ENCODE assay signal across 8 cellular contexts in genomic region chr20:8018928-8019177, GRCh38. TPM values are rescaled to one million over a fixed set of nuclear protein-coding genes. Genes with fewer than 3 reads are reported as not detected.
A peak's percentile ranks its signal among the peaks of the same experiment; 100 is the strongest.
DNase-seq lines count a peak whose midpoint lies in the region; ATAC-seq, FAIRE-seq and TF ChIP-seq lines count a peak whose summit lies in the region.

No MANE protein-coding gene starts in this region.

- peak overlapping the region; percentile 87 to 96 (median 92) for H3K4me3 ChIP-seq in Peyer's patch
- peak overlapping the region; percentile 76 to 88 (median 82) for H3K4me3 ChIP-seq in endothelial cell of umbilical vein (replicated peaks in 1 of 3; ENCODE audit: insufficient read depth in 1 of 3, low read depth in 1 of 3, low read length in 3 of 3)
- H3K4me3 ChIP-seq in neural cell (ENCODE audit: low read length) = peak overlapping the region; percentile 84

- H3K9ac ChIP-seq in endothelial cell of umbilical vein (replicated peaks; ENCODE audit: extremely low read depth, insufficient read depth, low read length) = peak overlapping the region; percentile 83
- H3K9ac ChIP-seq in neural cell (ENCODE audit: low read length) = peak overlapping the region; percentile 95

- no peaks in the 10 kb centered on the region for H3K36me3 ChIP-seq in Peyer's patch
- H3K36me3 ChIP-seq in endothelial cell of umbilical vein (ENCODE audit: control insufficient read depth in 2 of 2, extremely low read depth in 1 of 2, insufficient read depth in 2 of 2, low read length in 2 of 2) = no peaks in the 10 kb centered on the region
- H3K36me3 ChIP-seq in neural cell (ENCODE audit: insufficient read depth, low read length) = no peaks in the 10 kb centered on the region

- H3K27me3 ChIP-seq in Peyer's patch (no peaks in the 10 kb centered on the region), endothelial cell of umbilical vein (ENCODE audit: control insufficient read depth in 2 of 2, insufficient read depth in 2 of 2, low read length in 2 of 2) (no peaks in the 10 kb centered on the region), neural cell (ENCODE audit: insufficient read depth, low read depth, low read length) (no peaks in the 10 kb centered on the region)

- peak; percentile 8 for ATAC-seq in GM19463 (IDR thresholded peaks at IDR 0.05; ENCODE audit: unreplicated experiment)
- ATAC-seq in HG03469 (IDR thresholded peaks at IDR 0.05; ENCODE audit: unreplicated experiment) = peak; percentile 16

- TF ChIP-seq EP300 in neural cell (conservative IDR thresholded peaks at IDR 0.05; ENCODE audit: poor library complexity, severe bottlenecking) = no peak

- POLR2A ChIA-PET in endothelial cell of umbilical vein (lab: Charles Lee) = no interaction called here

- H2AFZ ChIP-seq in endothelial cell of umbilical vein (ENCODE audit: low read depth, low read length) = peak overlapping the region; percentile 96
- peak overlapping the region; percentile 74 for H2AFZ ChIP-seq in neural cell (ENCODE audit: low read depth, low read length)

- FAIRE-seq in endothelial cell of umbilical vein (lab: Jason Lieb, UNC) = no peak

- TF ChIP-seq CTCF in Peyer's patch (IDR thresholded peaks at IDR 0.05) (peak in 4 of 6 experiments; percentile 20 to 51 (median 32)), endothelial cell of umbilical vein (IDR thresholded peaks at IDR 0.05; ENCODE audit: extremely low read depth in 1 of 2, insufficient read depth in 1 of 2, low read depth in 1 of 2, low read length in 2 of 2) (peak in 1 of 2 donors; percentile 8), neural cell (IDR thresholded peaks at IDR 0.05; ENCODE audit: poor library complexity, severe bottlenecking) (no peak)

- no peaks in the 10 kb centered on the region for H3K9me3 ChIP-seq in Peyer's patch
- H3K9me3 ChIP-seq in endothelial cell of umbilical vein (replicated peaks; ENCODE audit: control insufficient read depth, insufficient read depth, low read length) = no peaks in the 10 kb centered on the region
- H3K9me3 ChIP-seq in neural cell (ENCODE audit: low read length) = no peaks in the 10 kb centered on the region

- H3K4me1 ChIP-seq in Peyer's patch (peaks cover 0 to 15% (median 7%) of the 10 kb centered on the region in 4 donors), endothelial cell of umbilical vein (ENCODE audit: control insufficient read depth, extremely low read depth, insufficient read depth, low read length) (peaks cover 8% of the 10 kb centered on the region)

- no TSS peak for BruUV-seq in endothelial cell of umbilical vein (replicated peaks; lab: Mats Ljungman, UMichigan)

- no peaks in the 10 kb centered on the region for H3K9me2 ChIP-seq in neural cell (ENCODE audit: insufficient read depth, low read length)

- no peak for TF ChIP-seq RAD21 in neural cell (conservative IDR thresholded peaks at IDR 0.05)

- no peaks in the 10 kb centered on the region for H3K9me1 ChIP-seq in endothelial cell of umbilical vein (replicated peaks; ENCODE audit: control insufficient read depth, extremely low read depth, insufficient read depth, low read length)

- DNase-seq in DMS53 treated with DMSO at 0.1 percent for 48 hours (lab: John Stamatoyannopoulos, UW; ENCODE audit: unreplicated experiment) (peak; percentile 70), Peyer's patch (peak in 1 of 3 donors; percentile 52), endothelial cell of umbilical vein (ENCODE audit: low read depth, low spot score) (no peak), putamen (ENCODE audit: low spot score) (no peak), 8988T (no peak)

- CTCF ChIA-PET in endothelial cell of umbilical vein (lab: Charles Lee) = interaction anchor here (2.7 kb wide), 1 partner anchor 11 kb away, joined by 9 read pairs; no protein-coding TSS in a partner anchor

- peak overlapping the region; percentile 96 to 99 (median 98) for H3K27ac ChIP-seq in Peyer's patch
- peak overlapping the region; percentile 64 for H3K27ac ChIP-seq in endothelial cell of umbilical vein (ENCODE audit: insufficient read depth, low read depth, low read length)
- peak overlapping the region; percentile 92 for H3K27ac ChIP-seq in neural cell (ENCODE audit: low read length)

- H3K79me2 ChIP-seq in endothelial cell of umbilical vein (ENCODE audit: control insufficient read depth, insufficient read depth, low read length) = no peaks in the 10 kb centered on the region
- peaks cover 32% of the 10 kb centered on the region for H3K79me2 ChIP-seq in neural cell (replicated peaks; ENCODE audit: insufficient read depth, low read length)

- H3K4me2 ChIP-seq in endothelial cell of umbilical vein (ENCODE audit: insufficient read depth, low read length) (peak overlapping the region; percentile 95), neural cell (ENCODE audit: low read length) (peak overlapping the region; percentile 82)

- H3F3A ChIP-seq in neural cell (ENCODE audit: insufficient read depth, low read length, poor library complexity, severe bottlenecking) = no peaks in the 10 kb centered on the region

- intact Hi-C loops in endothelial cell of umbilical vein (cut with micrococcal nuclease) = loop anchor here (1.0 to 2.0 kb wide), 3 partner anchors 38 to 82 kb away; no protein-coding TSS in a partner anchor

- H4K20me1 ChIP-seq in endothelial cell of umbilical vein (replicated peaks; ENCODE audit: control insufficient read depth, extremely low read depth, insufficient read depth, low read length) (no peaks in the 10 kb centered on the region), neural cell (ENCODE audit: insufficient read depth) (no peaks in the 10 kb centered on the region)

- TF ChIP-seq POLR2A in Peyer's patch (IDR thresholded peaks at IDR 0.05) = peak in 1 of 2 donors; percentile 4
- TF ChIP-seq POLR2A in endothelial cell of umbilical vein (IDR thresholded peaks at IDR 0.05; ENCODE audit: low read depth, low read length) = no peak

- dilution Hi-C loops in endothelial cell of umbilical vein (cut with MboI; ENCODE audit: extremely low pct_ligation_motif_present, low sequenced_read_pairs) = no loop called here

TF ChIP-seq in endothelial cell of umbilical vein, 7 proteins besides CTCF, POLR2A, EP300 and RAD21:
- TF ChIP-seq MAX (IDR thresholded peaks at IDR 0.05; ENCODE audit: insufficient read depth, insufficient read length) (no peak), GATA2 (IDR thresholded peaks at IDR 0.05; ENCODE audit: insufficient read depth, insufficient read length, low read depth, low read length) (no peak), EZH2 (IDR thresholded peaks at IDR 0.05; ENCODE audit: borderline replicate concordance, low read depth, low read length, severe bottlenecking) (no peak), MYC (IDR thresholded peaks at IDR 0.05; ENCODE audit: low read depth, low read length) (no peak), JUN (IDR thresholded peaks at IDR 0.05; ENCODE audit: borderline replicate concordance, insufficient read depth, insufficient read length, low read depth) (no peak), POLR2AphosphoS5 (IDR thresholded peaks at IDR 0.05; ENCODE audit: insufficient read depth, low read depth, low read length) (no peak), FOS (IDR thresholded peaks at IDR 0.05; ENCODE audit: borderline replicate concordance, insufficient read depth, low read length) (no peak)
TF ChIP-seq in endothelial cell of umbilical vein: peak in this region for 0.

TF ChIP-seq in neural cell, 6 proteins besides CTCF, POLR2A, EP300 and RAD21:
- no peak for TF ChIP-seq TAF1 (IDR thresholded peaks at IDR 0.05; ENCODE audit: low read depth)
- TF ChIP-seq MXI1 (conservative IDR thresholded peaks at IDR 0.05; ENCODE audit: poor library complexity, severe bottlenecking) = peak; percentile 61
- no peak for TF ChIP-seq POLR2AphosphoS5 (IDR thresholded peaks at IDR 0.05)
- TF ChIP-seq SMC3 (conservative IDR thresholded peaks at IDR 0.05; ENCODE audit: poor library complexity) = no peak

RNA-seq across cellular contexts. Expression of gene TMX4, which starts 0.7 kb away (rescaled TPM):
- total RNA-seq in Peyer's patch = 10 to 100 TPM; 12.9 to 26.6 (median 17.0) TPM
- 26.9 and 30.3 TPM in 2 replicates for total RNA-seq in endothelial cell of umbilical vein
- 5.4 and 6.5 TPM in 2 replicates for polyA plus RNA-seq in endothelial cell of umbilical vein
- 8.2 TPM in 2 replicates for polyA plus RNA-seq in endothelial cell of umbilical vein (2011; cell fraction: cytosol; rRNA removed)
- 3.2 and 4.6 TPM in 2 replicates for polyA plus RNA-seq in endothelial cell of umbilical vein (2011; cell fraction: nucleus; rRNA removed)
- polyA plus RNA-seq in endothelial cell of umbilical vein (2012) = 12.9 and 14.6 TPM in 2 replicates
- 15.8 and 18.1 TPM in 2 replicates for polyA minus RNA-seq in endothelial cell of umbilical vein
- polyA minus RNA-seq in endothelial cell of umbilical vein (2011; cell fraction: cytosol; rRNA and poly(A)+ RNA removed) = 3.6 TPM
- polyA minus RNA-seq in endothelial cell of umbilical vein (2011; cell fraction: nucleus; rRNA and poly(A)+ RNA removed) = 5.3 and 7.7 TPM in 2 replicates
- 37.7 and 41.2 TPM in 2 replicates for polyA plus RNA-seq in neural cell
- 68.4 and 80.6 TPM in 2 replicates for polyA minus RNA-seq in neural cell
